In the genomic region with DNA sequence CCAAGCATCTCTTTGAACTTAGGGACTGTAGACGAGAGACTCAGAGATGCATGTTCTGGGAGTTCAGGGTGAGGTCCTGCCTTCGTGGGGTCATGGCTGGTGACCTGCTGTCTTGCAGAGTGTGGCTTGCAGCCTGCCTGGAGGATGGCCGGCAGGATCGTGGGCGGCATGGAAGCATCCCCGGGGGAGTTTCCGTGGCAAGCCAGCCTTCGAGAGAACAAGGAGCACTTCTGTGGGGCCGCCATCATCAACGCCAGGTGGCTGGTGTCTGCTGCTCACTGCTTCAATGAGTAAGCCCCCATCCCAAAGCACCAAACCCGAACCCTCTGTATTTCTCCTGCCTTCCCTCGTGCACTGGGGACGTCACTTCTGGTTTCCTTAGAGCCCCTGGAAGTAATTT, we compare ENCODE assay signal across 28 cellular contexts. TPM values are rescaled to one million over a fixed set of nuclear protein-coding genes. Genes with fewer than 3 reads are reported as not detected.
"Had no signal": no experiment of that assay in that cellular context is flagged by ENCODE, and none has a peak within 500 bp of the region (broad histone marks: within the 10 kb centered on the region; RNA-seq: fewer than 3 reads in every experiment).

No MANE protein-coding gene starts in this region.

- DNase-seq: KBM-7, MG63, NCI-H1092, NCI-H1105 treated with DMSO at 0.1 percent for 48 hours, NCI-H1417 treated with DMSO at 0.1 percent for 48 hours, NCI-H146, NCI-H1694 treated with DMSO at 0.1 percent for 48 hours, NCI-H2029, NCI-H2081 treated with DMSO at 0.1 percent for 48 hours, NCI-H2171, NCI-H226, NCI-H446, NCI-H510A, NCI-H524 treated with DMSO at 0.1 percent for 48 hours, NCI-H69, NCI-H774, PC-3, SHP77, SK-N-SH, SW 1271, T-cell had no signal

- H3K9ac ChIP-seq: SK-N-SH had no signal

- H3K4me3 ChIP-seq: MG63 had no signal

- FAIRE-seq: HTR-8/SVneo had no signal

- H3K27me3 ChIP-seq: MG63 had no signal

- H3K36me3 ChIP-seq: MG63 had no signal

- H3K4me2 ChIP-seq: SK-N-SH had no signal

- ATAC-seq: Panc1, PC-3, T-cell had no signal

- H3K9me3 ChIP-seq: MG63, SK-N-SH had no signal

- H3K27ac ChIP-seq: HL-60, RWPE1 had no signal

RNA-seq across cellular contexts. Expression of gene TMPRSS9, which starts 45.2 kb away (rescaled TPM):
- total RNA-seq: LHCN-M2, PC-3, SK-MEL-5, T-cell had no signal
- polyA plus RNA-seq: IgD-negative memory B cell, SK-N-SH had no signal
